In genomic region chr2:203675086-203675485, GRCh38 we compare ENCODE assay signal across 17 cellular contexts. TPM values are rescaled to one million over a fixed set of nuclear protein-coding genes. Genes with fewer than 3 reads are reported as not detected.
DNase-seq lines count a peak whose midpoint lies in the region; ATAC-seq, FAIRE-seq and TF ChIP-seq lines count a peak whose summit lies in the region.
"Had no signal": no experiment of that assay in that cellular context is flagged by ENCODE, and none has a peak within 500 bp of the region (broad histone marks: within the 10 kb centered on the region; RNA-seq: fewer than 3 reads in every experiment).

No MANE protein-coding gene starts in this region.

- H2AFZ ChIP-seq in endothelial cell of umbilical vein (ENCODE audit: low read depth, low read length) = peak overlapping the region; percentile 7
- H2AFZ ChIP-seq: neural progenitor cell had no signal

- no peaks in the 10 kb centered on the region for H3K9me1 ChIP-seq in endothelial cell of umbilical vein (replicated peaks; ENCODE audit: control insufficient read depth, extremely low read depth, insufficient read depth, low read length)

- POLR2A ChIA-PET in endothelial cell of umbilical vein (lab: Charles Lee) = no interaction called here

- DNase-seq in stimulated activated naive CD8-positive, alpha-beta T cell treated with anti-CD3 and anti-CD28 coated beads, Interleukin-15, Interleukin-2, amounts not matched to agents 100 U/mL and 50 U/mL, for 24 hours = no peak
- DNase-seq in RWPE2 (ENCODE audit: low spot score) (no peak), endothelial cell of umbilical vein (ENCODE audit: low read depth, low spot score) (peak; percentile 34), AML-193 (lab: John Stamatoyannopoulos, UW) (no peak), substantia nigra (lab: John Stamatoyannopoulos, UW) (no peak)
- DNase-seq: activated CD4-positive, alpha-beta T cell treated with anti-CD3 and anti-CD28 coated beads for 4 hours; activated T-cell treated with anti-CD3 and anti-CD28 coated beads, Interleukin-2, amount 50 U/mL, for 1 hour; H7; MG63; NCI-H2029 treated with DMSO at 0.1 percent for 48 hours; NCI-H524 had no signal

- no peaks in the 10 kb centered on the region for H3K9me3 Mint-ChIP-seq in stimulated activated naive CD8-positive, alpha-beta T cell treated with anti-CD3 and anti-CD28 coated beads, Interleukin-15, Interleukin-2, amounts not matched to agents 100 ng/mL and 50 ng/mL, for 24 hours
- H3K9me3 Mint-ChIP-seq: neural progenitor cell had no signal

- H3K4me3 ChIP-seq in RWPE2 (ENCODE audit: severe bottlenecking) = no peak overlapping the region
- no peak overlapping the region for H3K4me3 ChIP-seq in endothelial cell of umbilical vein (replicated peaks in 1 of 3; ENCODE audit: insufficient read depth in 1 of 3, low read depth in 1 of 3, low read length in 3 of 3)
- H3K4me3 ChIP-seq: MG63, neural progenitor cell had no signal

- H3K36me3 ChIP-seq in RWPE2 (ENCODE audit: low read depth) (no peaks in the 10 kb centered on the region), endothelial cell of umbilical vein (ENCODE audit: control insufficient read depth in 2 of 2, extremely low read depth in 1 of 2, insufficient read depth in 2 of 2, low read length in 2 of 2) (no peaks in the 10 kb centered on the region)
- H3K36me3 ChIP-seq: MG63, neural progenitor cell had no signal

- no peaks in the 10 kb centered on the region for H3K27me3 ChIP-seq in RWPE2 (ENCODE audit: insufficient read depth, poor library complexity, severe bottlenecking)
- H3K27me3 ChIP-seq in endothelial cell of umbilical vein (ENCODE audit: control insufficient read depth in 2 of 2, insufficient read depth in 2 of 2, low read length in 2 of 2) = no peaks in the 10 kb centered on the region
- H3K27me3 ChIP-seq: MG63, neural progenitor cell had no signal

- no peak for FAIRE-seq in endothelial cell of umbilical vein (lab: Jason Lieb, UNC)

- no peak for ATAC-seq in stimulated activated naive CD8-positive, alpha-beta T cell treated with anti-CD3 and anti-CD28 coated beads, Interleukin-15, Interleukin-2, amounts not matched to agents 100 U/mL and 50 U/mL, for 24 hours
- ATAC-seq in RWPE2 (ENCODE audit: low read depth) = peak; percentile 88
- ATAC-seq in HG02571 (IDR thresholded peaks at IDR 0.05; ENCODE audit: unreplicated experiment) = no peak
- no peak for ATAC-seq in HG03457 (IDR thresholded peaks at IDR 0.05; ENCODE audit: unreplicated experiment)

- peaks cover 37% of the 10 kb centered on the region for H3K4me1 Mint-ChIP-seq in stimulated activated naive CD8-positive, alpha-beta T cell treated with anti-CD3 and anti-CD28 coated beads, Interleukin-15, Interleukin-2, amounts not matched to agents 100 ng/mL and 50 ng/mL, for 24 hours (ENCODE audit: low read depth)
- H3K4me1 Mint-ChIP-seq: neural progenitor cell had no signal

- no peaks in the 10 kb centered on the region for H4K20me1 ChIP-seq in endothelial cell of umbilical vein (replicated peaks; ENCODE audit: control insufficient read depth, extremely low read depth, insufficient read depth, low read length)

- TF ChIP-seq POLR2A in endothelial cell of umbilical vein (IDR thresholded peaks at IDR 0.05; ENCODE audit: low read depth, low read length) = no peak

- CTCF ChIA-PET in endothelial cell of umbilical vein (lab: Charles Lee) = no interaction called here

- TF ChIP-seq CTCF in RWPE2 (IDR thresholded peaks at IDR 0.05; ENCODE audit: poor library complexity, severe bottlenecking) = no peak
- no peak for TF ChIP-seq CTCF in endothelial cell of umbilical vein (IDR thresholded peaks at IDR 0.05; ENCODE audit: extremely low read depth in 1 of 2, insufficient read depth in 1 of 2, low read depth in 1 of 2, low read length in 2 of 2)

- no peaks in the 10 kb centered on the region for H3K36me3 Mint-ChIP-seq in stimulated activated naive CD8-positive, alpha-beta T cell treated with anti-CD3 and anti-CD28 coated beads, Interleukin-15, Interleukin-2, amounts not matched to agents 100 ng/mL and 50 ng/mL, for 24 hours (ENCODE audit: low read depth)
- H3K36me3 Mint-ChIP-seq: neural progenitor cell had no signal

- H3K27ac ChIP-seq in RWPE2 (ENCODE audit: poor library complexity, severe bottlenecking) = peak overlapping the region; percentile 2
- H3K27ac ChIP-seq in endothelial cell of umbilical vein (ENCODE audit: insufficient read depth, low read depth, low read length) = no peak overlapping the region
- H3K27ac ChIP-seq in substantia nigra (ENCODE audit: low read depth, low read length, poor library complexity, severe bottlenecking) = no peak overlapping the region
- H3K27ac ChIP-seq: neural progenitor cell had no signal

- no peaks in the 10 kb centered on the region for H3K79me2 ChIP-seq in endothelial cell of umbilical vein (ENCODE audit: control insufficient read depth, insufficient read depth, low read length)

- no peak overlapping the region for H3K9ac ChIP-seq in endothelial cell of umbilical vein (replicated peaks; ENCODE audit: extremely low read depth, insufficient read depth, low read length)
- H3K9ac ChIP-seq: neural progenitor cell had no signal

- H3K4me2 ChIP-seq in endothelial cell of umbilical vein (ENCODE audit: insufficient read depth, low read length) = no peak overlapping the region
- H3K4me2 ChIP-seq: neural progenitor cell had no signal

- H3K27me3 Mint-ChIP-seq in stimulated activated naive CD8-positive, alpha-beta T cell treated with anti-CD3 and anti-CD28 coated beads, Interleukin-15, Interleukin-2, amounts not matched to agents 100 ng/mL and 50 ng/mL, for 24 hours = no peaks in the 10 kb centered on the region

- no peaks in the 10 kb centered on the region for H3K9me3 ChIP-seq in RWPE2 (ENCODE audit: severe bottlenecking)
- no peaks in the 10 kb centered on the region for H3K9me3 ChIP-seq in endothelial cell of umbilical vein (replicated peaks; ENCODE audit: control insufficient read depth, insufficient read depth, low read length)

- intact Hi-C loops in endothelial cell of umbilical vein (cut with micrococcal nuclease) = no loop called here

- H3K4me1 ChIP-seq in RWPE2 (ENCODE audit: insufficient read depth, poor library complexity, severe bottlenecking) = peaks cover 8% of the 10 kb centered on the region
- peaks cover 13% of the 10 kb centered on the region for H3K4me1 ChIP-seq in endothelial cell of umbilical vein (ENCODE audit: control insufficient read depth, extremely low read depth, insufficient read depth, low read length)
- H3K4me1 ChIP-seq: neural progenitor cell had no signal

- no TSS peak for BruUV-seq in endothelial cell of umbilical vein (replicated peaks; lab: Mats Ljungman, UMichigan)

- dilution Hi-C loops in endothelial cell of umbilical vein (cut with MboI; ENCODE audit: extremely low pct_ligation_motif_present, low sequenced_read_pairs) = no loop called here

- no peak overlapping the region for H3K4me3 Mint-ChIP-seq in stimulated activated naive CD8-positive, alpha-beta T cell treated with anti-CD3 and anti-CD28 coated beads, Interleukin-15, Interleukin-2, amounts not matched to agents 100 ng/mL and 50 ng/mL, for 24 hours
- H3K4me3 Mint-ChIP-seq: neural progenitor cell had no signal

- peak overlapping the region; percentile 91 for H3K27ac Mint-ChIP-seq in stimulated activated naive CD8-positive, alpha-beta T cell treated with anti-CD3 and anti-CD28 coated beads, Interleukin-15, Interleukin-2, amounts not matched to agents 100 ng/mL and 50 ng/mL, for 24 hours
- H3K27ac Mint-ChIP-seq: neural progenitor cell had no signal

TF ChIP-seq in endothelial cell of umbilical vein, 7 proteins besides CTCF, POLR2A, EP300 and RAD21:
- TF ChIP-seq POLR2AphosphoS5 (IDR thresholded peaks at IDR 0.05; ENCODE audit: insufficient read depth, low read depth, low read length) (no peak), FOS (IDR thresholded peaks at IDR 0.05; ENCODE audit: borderline replicate concordance, insufficient read depth, low read length) (peak; percentile 53)

RNA-seq across cellular contexts. Expression of gene CD28, which starts 31.4 kb away (rescaled TPM):
- 0.15 TPM in 1 of 2 replicates, not detected in the other for total RNA-seq in endothelial cell of umbilical vein
- polyA plus RNA-seq in endothelial cell of umbilical vein = not detected in 2 replicates
- not detected in 2 replicates for polyA plus RNA-seq in endothelial cell of umbilical vein (2011; cell fraction: cytosol; rRNA removed)
- not detected in 2 replicates for polyA plus RNA-seq in endothelial cell of umbilical vein (2011; cell fraction: nucleus; rRNA removed)
- not detected in 2 replicates for polyA plus RNA-seq in endothelial cell of umbilical vein (2012)
- 0.04 TPM in 1 of 2 replicates, not detected in the other for polyA minus RNA-seq in endothelial cell of umbilical vein
- polyA minus RNA-seq in endothelial cell of umbilical vein (2011; cell fraction: cytosol; rRNA and poly(A)+ RNA removed) = not detected
- not detected in 2 replicates for polyA minus RNA-seq in endothelial cell of umbilical vein (2011; cell fraction: nucleus; rRNA and poly(A)+ RNA removed)
- total RNA-seq: H7, renal cortical epithelial cell, SK-MEL-5 had no signal
